19 cellular contexts compared by ENCODE assay signal in genomic region chr19:9640956-9641355, GRCh38. TPM values are rescaled to one million over a fixed set of nuclear protein-coding genes. Genes with fewer than 3 reads are reported as not detected.
A peak's percentile ranks its signal among the peaks of the same experiment; 100 is the strongest.
DNase-seq lines count a peak whose midpoint lies in the region; ATAC-seq and TF ChIP-seq lines count a peak whose summit lies in the region.
"Had no signal": no experiment of that assay in that cellular context is flagged by ENCODE, and none has a peak within 500 bp of the region (broad histone marks: within the 10 kb centered on the region; RNA-seq: fewer than 3 reads in every experiment).

No MANE protein-coding gene starts in this region.

- intact Hi-C loops in vagina (cut with DNase I): no loop called here

- no peak for TF ChIP-seq CTCF in vagina (IDR thresholded peaks at IDR 0.05)

- H3K4me1 ChIP-seq in vagina: no peaks in the 10 kb centered on the region
- H3K4me1 ChIP-seq: A549 had no signal

- no peak overlapping the region for H3K4me3 Mint-ChIP-seq in activated naive CD8-positive, alpha-beta T cell
- no peak overlapping the region for H3K4me3 Mint-ChIP-seq in activated naive CD8-positive, alpha-beta T cell treated with anti-CD3 and anti-CD28 coated beads for 36 hours
- H3K4me3 Mint-ChIP-seq in central memory CD8-positive, alpha-beta T cell: no peak overlapping the region
- H3K4me3 Mint-ChIP-seq: CD4-positive, alpha-beta T cell; HFFc6 had no signal

- no peaks in the 10 kb centered on the region for H3K27me3 ChIP-seq in vagina

- peaks cover 9% of the 10 kb centered on the region for H3K9me3 Mint-ChIP-seq in activated naive CD8-positive, alpha-beta T cell (ENCODE audit: low read depth)
- H3K9me3 Mint-ChIP-seq in activated naive CD8-positive, alpha-beta T cell treated with anti-CD3 and anti-CD28 coated beads for 36 hours: peaks cover 16% of the 10 kb centered on the region
- peaks cover 7% of the 10 kb centered on the region for H3K9me3 Mint-ChIP-seq in central memory CD8-positive, alpha-beta T cell

- ATAC-seq in central memory CD8-positive, alpha-beta T cell (replicated peaks; ENCODE audit: extremely low read depth, poor library complexity, severe bottlenecking): no peak
- ATAC-seq: A549, HCT116 had no signal

- no peaks in the 10 kb centered on the region for H3K4me1 Mint-ChIP-seq in activated naive CD8-positive, alpha-beta T cell (ENCODE audit: low read depth)
- H3K4me1 Mint-ChIP-seq in activated naive CD8-positive, alpha-beta T cell treated with anti-CD3 and anti-CD28 coated beads for 36 hours: peaks cover 2% of the 10 kb centered on the region
- no peaks in the 10 kb centered on the region for H3K4me1 Mint-ChIP-seq in central memory CD8-positive, alpha-beta T cell

- H3K36me3 Mint-ChIP-seq in activated naive CD8-positive, alpha-beta T cell: peaks cover 18% of the 10 kb centered on the region
- H3K36me3 Mint-ChIP-seq in activated naive CD8-positive, alpha-beta T cell treated with anti-CD3 and anti-CD28 coated beads for 36 hours: peaks cover 32% of the 10 kb centered on the region
- H3K36me3 Mint-ChIP-seq in central memory CD8-positive, alpha-beta T cell (ENCODE audit: insufficient read depth): peaks cover 2% of the 10 kb centered on the region

- H3K4me3 ChIP-seq in vagina: no peak overlapping the region
- H3K4me3 ChIP-seq: A549 had no signal

- H3K9me3 ChIP-seq in vagina: no peaks in the 10 kb centered on the region

- DNase-seq in activated naive CD8-positive, alpha-beta T cell treated with anti-CD3 and anti-CD28 coated beads for 36 hours: no peak
- no peak for DNase-seq in central memory CD8-positive, alpha-beta T cell (ENCODE audit: low spot score in 2 of 2)
- DNase-seq in left kidney (ENCODE audit: low read depth, low spot score) (peak; percentile 23), activated gamma-delta T cell (lab: John Stamatoyannopoulos, UW) (no peak), vagina (ENCODE audit: extremely low spot score in 2 of 2) (no peak), NCI-H2029 treated with DMSO at 0.1 percent for 48 hours (lab: John Stamatoyannopoulos, UW) (no peak)
- DNase-seq: AML-193; CD4-positive, alpha-beta T cell; DMS153; DMS79; GF-D8; GOT3; H7; HFFc6 had no signal

- no peak overlapping the region for H3K27ac ChIP-seq in vagina
- H3K27ac ChIP-seq: 22Rv1, A549, C4-2B had no signal

- no peaks in the 10 kb centered on the region for H3K27me3 Mint-ChIP-seq in activated naive CD8-positive, alpha-beta T cell
- no peaks in the 10 kb centered on the region for H3K27me3 Mint-ChIP-seq in activated naive CD8-positive, alpha-beta T cell treated with anti-CD3 and anti-CD28 coated beads for 36 hours
- no peaks in the 10 kb centered on the region for H3K27me3 Mint-ChIP-seq in central memory CD8-positive, alpha-beta T cell
- H3K27me3 Mint-ChIP-seq: CD4-positive, alpha-beta T cell had no signal

- H3K36me3 ChIP-seq in vagina: peaks cover 0 to 19% of the 10 kb centered on the region in 2 donors

- TF ChIP-seq POLR2A in vagina (IDR thresholded peaks at IDR 0.05): no peak

- peak overlapping the region; percentile 51 for H3K27ac Mint-ChIP-seq in activated naive CD8-positive, alpha-beta T cell
- no peak overlapping the region for H3K27ac Mint-ChIP-seq in activated naive CD8-positive, alpha-beta T cell treated with anti-CD3 and anti-CD28 coated beads for 36 hours
- H3K27ac Mint-ChIP-seq in central memory CD8-positive, alpha-beta T cell (ENCODE audit: low read depth): peak overlapping the region; percentile 47
- H3K27ac Mint-ChIP-seq: CD4-positive, alpha-beta T cell; HFFc6 had no signal

RNA-seq across cellular contexts. Expression of gene ZNF561, which starts 19.9 kb away (rescaled TPM):
- total RNA-seq in activated naive CD8-positive, alpha-beta T cell treated with anti-CD3 and anti-CD28 coated beads for 36 hours: 10 to 100 TPM; 28.3 to 32.7 TPM
- total RNA-seq in vagina: 29.2 TPM

RNA-seq across cellular contexts. Expression of gene ZNF562, which starts 33.9 kb away (rescaled TPM):
- 10 to 100 TPM; 35.4 to 36.6 TPM for total RNA-seq in activated naive CD8-positive, alpha-beta T cell treated with anti-CD3 and anti-CD28 coated beads for 36 hours
- total RNA-seq in vagina: 36.3 TPM

RNA-seq across cellular contexts. Expression of gene ZNF121, which starts 56.7 kb away (rescaled TPM):
- 10 to 100 TPM; 89.3 to 98.9 TPM for total RNA-seq in activated naive CD8-positive, alpha-beta T cell treated with anti-CD3 and anti-CD28 coated beads for 36 hours
- 36.6 TPM for total RNA-seq in vagina
